Comparison of ENCODE assay signal across 17 cellular contexts in genomic region chr3:19264424-19264823, GRCh38.
DNase-seq lines count a peak whose midpoint lies in the region; ATAC-seq, FAIRE-seq and TF ChIP-seq lines count a peak whose summit lies in the region.
"Had no signal": no experiment of that assay in that cellular context is flagged by ENCODE, and none has a peak within 500 bp of the region (broad histone marks: within the 10 kb centered on the region; RNA-seq: fewer than 3 reads in every experiment).

No MANE protein-coding gene starts in this region.

- H3K9ac ChIP-seq in OCI-LY3 (ENCODE audit: low read length), result 0 out of 2 replicates have a peak overlapping the region, but pooled peaks have one; percentile 5
- no peak overlapping the region for H3K9ac ChIP-seq in parathyroid adenoma
- H3K9ac ChIP-seq: SK-N-SH had no signal

- intact Hi-C loops in body of pancreas (cut with DNase I) (no loop called here), vagina (cut with DNase I) (no loop called here)

- WGBS in body of pancreas, 2 donors, result 81 to 87% methylated on average over 6 of the region's 6 CpGs

- H3K27me3 ChIP-seq in OCI-LY3 (ENCODE audit: low read depth, low read length), result no peaks in the 10 kb centered on the region
- no peaks in the 10 kb centered on the region for H3K27me3 ChIP-seq in parathyroid adenoma (ENCODE audit: control insufficient read depth, insufficient read depth, low read length)
- H3K27me3 ChIP-seq in body of pancreas, result no peaks in the 10 kb centered on the region
- no peaks in the 10 kb centered on the region for H3K27me3 ChIP-seq in vagina

- no peaks in the 10 kb centered on the region for H3K9me3 ChIP-seq in OCI-LY3 (ENCODE audit: insufficient read depth, low read length)
- no peaks in the 10 kb centered on the region for H3K9me3 ChIP-seq in parathyroid adenoma (ENCODE audit: control insufficient read depth, low read length)
- H3K9me3 ChIP-seq in body of pancreas, result no peaks in the 10 kb centered on the region
- no peaks in the 10 kb centered on the region for H3K9me3 ChIP-seq in vagina
- H3K9me3 ChIP-seq: HAP-1, SK-N-SH had no signal

- TF ChIP-seq CTCF in OCI-LY3 (IDR thresholded peaks at IDR 0.05; ENCODE audit: low read depth, low read length) (no peak), parathyroid adenoma (IDR thresholded peaks at IDR 0.05) (no peak), body of pancreas (IDR thresholded peaks at IDR 0.05) (no peak), vagina (IDR thresholded peaks at IDR 0.05) (no peak)

- H3K27ac ChIP-seq in OCI-LY3 (ENCODE audit: low read length) (peak overlapping the region; percentile 8; the same call in 1 of the 2 replicates), parathyroid adenoma (no peak overlapping the region), body of pancreas (no peak overlapping the region), vagina (no peak overlapping the region)

- ATAC-seq in HG02884 (IDR thresholded peaks at IDR 0.05; ENCODE audit: unreplicated experiment) (peak; percentile 53), body of pancreas (no peak), GM19455 (IDR thresholded peaks at IDR 0.05; ENCODE audit: unreplicated experiment) (no peak)
- ATAC-seq: CD8-positive, alpha-beta T cell; Panc1 had no signal

- H3K4me2 ChIP-seq in OCI-LY3 (ENCODE audit: low read length) (peak overlapping the region; percentile 67), parathyroid adenoma (ENCODE audit: low read length) (no peak overlapping the region)
- H3K4me2 ChIP-seq: SK-N-SH had no signal

- H3K4me3 ChIP-seq in OCI-LY3 (ENCODE audit: low read length), result peak overlapping the region; percentile 38
- H3K4me3 ChIP-seq in parathyroid adenoma (ENCODE audit: low read depth, low read length), result no peak overlapping the region
- H3K4me3 ChIP-seq in body of pancreas, result no peak overlapping the region
- H3K4me3 ChIP-seq in vagina, result no peak overlapping the region
- H3K4me3 ChIP-seq: HAP-1 had no signal

- H3K79me2 ChIP-seq in OCI-LY3 (ENCODE audit: low read length) (no peaks in the 10 kb centered on the region), parathyroid adenoma (no peaks in the 10 kb centered on the region)

- no peak for TF ChIP-seq POLR2A in GM12891 (IDR thresholded peaks at IDR 0.05; ENCODE audit: low read depth, low read length)
- TF ChIP-seq POLR2A in body of pancreas (IDR thresholded peaks at IDR 0.05), result no peak
- TF ChIP-seq POLR2A in vagina (IDR thresholded peaks at IDR 0.05), result no peak

- peak; percentile 63 for FAIRE-seq in GM12891 (lab: Jason Lieb, UNC)
- FAIRE-seq: D721Med had no signal

- no peaks in the 10 kb centered on the region for H4K20me1 ChIP-seq in OCI-LY3 (ENCODE audit: insufficient read depth, low read length)

- H3K36me3 ChIP-seq in OCI-LY3 (replicated peaks; ENCODE audit: low read depth, low read length), result no peaks in the 10 kb centered on the region
- no peaks in the 10 kb centered on the region for H3K36me3 ChIP-seq in parathyroid adenoma (ENCODE audit: control insufficient read depth, insufficient read depth, low read length)
- H3K36me3 ChIP-seq in body of pancreas (replicated peaks in 1 of 2; ENCODE audit: insufficient read depth in 1 of 2, low read depth in 2 of 2), result no peaks in the 10 kb centered on the region
- no peaks in the 10 kb centered on the region for H3K36me3 ChIP-seq in vagina
- H3K36me3 ChIP-seq: HAP-1 had no signal

- peaks cover 45% of the 10 kb centered on the region for H3K4me1 ChIP-seq in OCI-LY3 (ENCODE audit: low read length)
- peaks cover 7% of the 10 kb centered on the region for H3K4me1 ChIP-seq in parathyroid adenoma
- H3K4me1 ChIP-seq in body of pancreas, result no peaks in the 10 kb centered on the region
- H3K4me1 ChIP-seq in vagina, result no peaks in the 10 kb centered on the region

- DNase-seq in GM12891 (ENCODE audit: insufficient read length, low spot score) (no peak), body of pancreas (no peak), vagina (ENCODE audit: extremely low spot score in 2 of 2) (no peak)
- DNase-seq: CD8-positive, alpha-beta T cell; DND-41; GF-D8; NCI-H1930; NCI-H510A treated with DMSO at 0.1 percent for 48 hours; Right ventricle myocardium superior; SK-N-SH had no signal

- H2AFZ ChIP-seq in OCI-LY3 (ENCODE audit: low read depth, low read length), result peak overlapping the region; percentile 13; the same call in 1 of the 2 replicates
- peak overlapping the region; percentile 17 for H2AFZ ChIP-seq in parathyroid adenoma

TF ChIP-seq in GM12891, 5 proteins besides CTCF, POLR2A, EP300 and RAD21:
- TF ChIP-seq POLR2AphosphoS5 (IDR thresholded peaks at IDR 0.05; ENCODE audit: low read depth, low read length) (no peak), SPI1 (IDR thresholded peaks at IDR 0.05; ENCODE audit: low read depth, low read length) (peak; percentile 37; the same call in 1 of the 2 replicates)
TF ChIP-seq in GM12891: peak in this region for 1.
